ENCODE assay signal across 20 cellular contexts in the genomic region with DNA sequence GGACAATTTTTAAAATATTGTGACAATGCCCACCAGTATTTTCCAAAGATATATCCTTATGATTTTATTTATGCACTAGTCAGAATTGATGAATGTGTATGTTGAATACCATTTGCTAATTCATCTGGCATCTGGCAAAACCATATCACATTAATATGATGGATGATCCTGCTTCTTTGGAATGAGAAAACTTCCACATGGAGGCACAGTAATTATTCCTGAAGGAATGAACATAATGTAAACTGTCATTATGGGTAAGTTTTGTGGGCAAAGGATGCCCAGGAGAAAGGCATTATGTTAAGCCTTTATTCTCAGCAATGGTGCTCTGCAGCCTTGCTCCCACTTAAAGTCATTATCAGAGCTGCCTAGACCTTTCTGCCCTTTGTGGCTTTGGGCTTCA.
DNase-seq lines count a peak whose midpoint lies in the region; ATAC-seq and TF ChIP-seq lines count a peak whose summit lies in the region.
"Had no signal": no experiment of that assay in that cellular context is flagged by ENCODE, and none has a peak within 500 bp of the region (broad histone marks: within the 10 kb centered on the region; RNA-seq: fewer than 3 reads in every experiment).

No MANE protein-coding gene starts in this region.

- DNase-seq in A172 (ENCODE audit: low spot score) (peak; percentile 89), HCEC 1CT (peak; percentile 70), amniotic epithelial cell (ENCODE audit: low read depth) (peak; percentile 91), glomerular visceral epithelial cell (ENCODE audit: extremely low spot score) (peak; percentile 7), AML-193 (lab: John Stamatoyannopoulos, UW) (no peak)
- no peak for DNase-seq in CD4-positive, alpha-beta T cell
- DNase-seq: KG1; NCI-H1436; NCI-H2029; NCI-H2171; NCI-H446 treated with DMSO at 0.1 percent for 48 hours; NK-92 treated with Interleukin-12 subunit alpha and Interleukin-12 subunit beta, amount 100 ng/mL, for 24 hours; RPMI8226; SIG-M5 had no signal

- no peak overlapping the region for H3K4me3 Mint-ChIP-seq in CD4-positive, alpha-beta T cell

- no peak overlapping the region for H3K27ac Mint-ChIP-seq in CD4-positive, alpha-beta T cell

- H3K9me3 Mint-ChIP-seq in CD4-positive, alpha-beta T cell, result peaks cover 2% of the 10 kb centered on the region

- POLR2A ChIA-PET in CD4-positive, alpha-beta T cell (lab: Charles Lee), result no interaction called here

- no peak overlapping the region for H3K27ac ChIP-seq in CD4-positive, alpha-beta T cell (ENCODE audit: low read depth, low read length)
- H3K27ac ChIP-seq: 22Rv1; BLaER1 treated with 17β-estradiol and CSF1 and Interleukin-3, amounts not matched to agents 10 nM and 100 nM had no signal

- H3K4me1 Mint-ChIP-seq in CD4-positive, alpha-beta T cell (ENCODE audit: low read depth), result no peaks in the 10 kb centered on the region

- no peaks in the 10 kb centered on the region for H3K36me3 Mint-ChIP-seq in CD4-positive, alpha-beta T cell (ENCODE audit: low read depth)

- CTCF ChIA-PET in CD4-positive, alpha-beta T cell (lab: Charles Lee), result no interaction called here

- no peaks in the 10 kb centered on the region for H3K27me3 ChIP-seq in CD4-positive, alpha-beta T cell (ENCODE audit: control insufficient read depth, insufficient read depth, low read length)
- H3K27me3 ChIP-seq: BLaER1 treated with 17β-estradiol and CSF1 and Interleukin-3, amounts not matched to agents 10 nM and 100 nM had no signal

- intact Hi-C loops in CD4-positive, alpha-beta T cell (cut with DNase I, micrococcal nuclease), result no loop called here

- ATAC-seq in HG03039 (IDR thresholded peaks at IDR 0.05; ENCODE audit: unreplicated experiment) (no peak), HG02571 (IDR thresholded peaks at IDR 0.05; ENCODE audit: unreplicated experiment) (no peak)
- ATAC-seq in CD4-positive, alpha-beta T cell (ENCODE audit: poor library complexity), result no peak
- ATAC-seq: HCT116, HepG2 had no signal

- H3K9me3 ChIP-seq in CD4-positive, alpha-beta T cell (ENCODE audit: control insufficient read depth, low read length), result no peaks in the 10 kb centered on the region
- H3K9me3 ChIP-seq: BLaER1 treated with 17β-estradiol and CSF1 and Interleukin-3, amounts not matched to agents 10 nM and 100 nM had no signal

- no peak for TF ChIP-seq CTCF in CD4-positive, alpha-beta T cell (IDR thresholded peaks at IDR 0.05)

- H3K27me3 Mint-ChIP-seq in CD4-positive, alpha-beta T cell, result no peaks in the 10 kb centered on the region

Comparison
In these comparisons a context has a peak if more than half of its experiments do, and no peak if none do; other contexts are left out.
1. DNase-seq: peak in A172 (single experiment), HCEC 1CT (single experiment), amniotic epithelial cell (single experiment) and glomerular visceral epithelial cell (single experiment); none in CD4-positive, alpha-beta T cell (0 of 10) and AML-193 (0 of 2).